Comparison of ENCODE assay signal across 8 cellular contexts in genomic region chr14:49861581-49861922, GRCh38. TPM values are rescaled to one million over a fixed set of nuclear protein-coding genes. Genes with fewer than 3 reads are reported as not detected.
A peak's percentile ranks its signal among the peaks of the same experiment; 100 is the strongest.
DNase-seq lines count a peak whose midpoint lies in the region; ATAC-seq, FAIRE-seq and TF ChIP-seq lines count a peak whose summit lies in the region.

No MANE protein-coding gene starts in this region.

- H3K36me3 ChIP-seq in MG63, result no peaks in the 10 kb centered on the region
- H3K36me3 ChIP-seq in body of pancreas (replicated peaks in 1 of 2; ENCODE audit: insufficient read depth in 1 of 2, low read depth in 2 of 2), result no peaks in the 10 kb centered on the region
- no peaks in the 10 kb centered on the region for H3K36me3 ChIP-seq in small intestine (ENCODE audit: control insufficient read depth in 2 of 2, insufficient read depth in 2 of 2, low read length in 2 of 2)

- FAIRE-seq in small intestine (lab: Jason Lieb, UNC), result no peak

- peak overlapping the region; percentile 75 for H3K4me3 ChIP-seq in MG63
- peak overlapping the region; percentile 35 to 61 for H3K4me3 ChIP-seq in body of pancreas
- peak overlapping the region; percentile 60 to 62 for H3K4me3 ChIP-seq in small intestine (ENCODE audit: low read depth in 1 of 2, low read length in 2 of 2)

- intact Hi-C loops in body of pancreas (cut with DNase I), result no loop called here

- H3K9me3 ChIP-seq in MG63 (no peaks in the 10 kb centered on the region), body of pancreas (no peaks in the 10 kb centered on the region), small intestine (ENCODE audit: control insufficient read depth, low read depth) (no peaks in the 10 kb centered on the region)

- no peaks in the 10 kb centered on the region for H3K27me3 ChIP-seq in MG63
- H3K27me3 ChIP-seq in body of pancreas, result no peaks in the 10 kb centered on the region
- H3K27me3 ChIP-seq in small intestine (ENCODE audit: control insufficient read depth in 2 of 2, insufficient read depth in 2 of 2, low read length in 2 of 2), result no peaks in the 10 kb centered on the region

- 1% methylated on average over 13 of the region's 13 CpGs for WGBS in body of pancreas, 2 donors
- WGBS in small intestine, 3 donors, result 0 to 1% (median 0%) methylated on average over 13 of the region's 13 CpGs

- ATAC-seq in GM18505 (IDR thresholded peaks at IDR 0.05; ENCODE audit: unreplicated experiment) (peak; percentile 8), body of pancreas (peak; percentile 11)

- TF ChIP-seq CTCF in body of pancreas (IDR thresholded peaks at IDR 0.05), result no peak

- TF ChIP-seq POLR2A in GM18505 (IDR thresholded peaks at IDR 0.05; ENCODE audit: borderline replicate concordance, extremely low read depth, insufficient read depth, insufficient read length) (no peak), body of pancreas (IDR thresholded peaks at IDR 0.05) (no peak)

- H3K27ac ChIP-seq in body of pancreas, result peak overlapping the region; percentile 94 to 98 (median 97)
- H3K27ac ChIP-seq in small intestine (ENCODE audit: low read depth in 1 of 2, low read length in 1 of 2), result peak overlapping the region; percentile 99 to 100

- DNase-seq in A172 (ENCODE audit: low spot score) (peak; percentile 54), MG63 (peak; percentile 59), T-helper 9 cell (peak; percentile 33), body of pancreas (peak; percentile 49 to 60 (median 54)), iPS-NIHi11 (ENCODE audit: low spot score) (peak; percentile 55), small intestine (peak; percentile 65), cortex of kidney (lab: John Stamatoyannopoulos, UW) (no peak)

- H3K4me1 ChIP-seq in body of pancreas (peaks cover 30% of the 10 kb centered on the region), small intestine (ENCODE audit: control insufficient read depth in 2 of 2, insufficient read depth in 1 of 2, low read depth in 1 of 2, low read length in 1 of 2) (peaks cover 0 to 2% of the 10 kb centered on the region in 2 donors)

RNA-seq across cellular contexts. Expression of gene NEMF, which starts 9.0 kb away (rescaled TPM):
- total RNA-seq in A172 (2014; rRNA removed; shearing (Covaris generic)), result 24.1 and 33.2 TPM in 2 replicates
- total RNA-seq in MG63 (2014; rRNA removed; shearing (Covaris generic); ENCODE audit: low replicate concordance), result 30.0 and 50.6 TPM in 2 replicates
- 100 to 1,000 TPM in 1 of 2 donors, 10 to 100 TPM in 1; 56.3 to 106 TPM for total RNA-seq in body of pancreas
- 10 to 100 TPM; 19.6 to 33.5 (median 29.1) TPM for polyA plus RNA-seq in small intestine

RNA-seq across cellular contexts. Expression of gene ARF6, which starts 31.3 kb away (rescaled TPM):
- total RNA-seq in A172 (2014; rRNA removed; shearing (Covaris generic)), result 51.6 and 51.9 TPM in 2 replicates
- 24.1 and 32.6 TPM in 2 replicates for total RNA-seq in MG63 (2014; rRNA removed; shearing (Covaris generic); ENCODE audit: low replicate concordance)
- total RNA-seq in body of pancreas, result 10 to 100 TPM; 18.5 to 27.8 TPM
- 10 to 100 TPM; 51.9 to 65.4 (median 64.6) TPM for polyA plus RNA-seq in small intestine
